ENCODE assay signal across 33 cellular contexts in genomic region chr12:116180448-116180847, GRCh38.
"Had no signal": no experiment of that assay in that cellular context is flagged by ENCODE, and none has a peak within 500 bp of the region (broad histone marks: within the 10 kb centered on the region; RNA-seq: fewer than 3 reads in every experiment).

No MANE protein-coding gene starts in this region.

- H3K27me3 Mint-ChIP-seq: activated B cell treated with CpG ODN at 0.5 μM for 24 hours; activated CD4-positive, alpha-beta memory T cell treated with anti-CD3 and anti-CD28 coated beads for 36 hours; activated CD4-positive, alpha-beta T cell treated with anti-CD3 and anti-CD28 coated beads, Interleukin-2, amount 10 ng/mL, durations not matched to agents 24 days and 14 days; activated CD8-positive, alpha-beta T cell treated with anti-CD3 and anti-CD28 coated beads for 36 hours; activated naive CD8-positive, alpha-beta T cell treated with anti-CD3 and anti-CD28 coated beads for 36 hours; activated T-helper 17 cell treated with anti-CD3 and anti-CD28 coated beads, Interleukin-2, amount 50 U/mL, for 72 hours had no signal

- H3K4me3 Mint-ChIP-seq: activated B cell treated with CpG ODN at 0.5 μM for 24 hours; activated CD4-positive, alpha-beta memory T cell treated with anti-CD3 and anti-CD28 coated beads for 36 hours; activated CD4-positive, alpha-beta T cell treated with anti-CD3 and anti-CD28 coated beads, Interleukin-2, amount 10 ng/mL, durations not matched to agents 24 days and 14 days; activated CD8-positive, alpha-beta T cell treated with anti-CD3 and anti-CD28 coated beads for 36 hours; activated naive CD4-positive, alpha-beta T cell treated with anti-CD3 and anti-CD28 coated beads for 36 hours; activated naive CD8-positive, alpha-beta T cell treated with anti-CD3 and anti-CD28 coated beads for 36 hours; activated T-cell treated with anti-CD3 and anti-CD28 coated beads, Interleukin-2, amount 50 U/mL, for 4 hours; activated T-cell treated with anti-CD3 and anti-CD28 coated beads, Interleukin-2, amount 50 U/mL, for 72 hours; activated T-helper 1 cell treated with anti-CD3 and anti-CD28 coated beads, Interleukin-12 subunit alpha, Interleukin-12 subunit beta, Interleukin-2, Interleukin-4 antibody, amounts not matched to agents 30 ng/mL and 10 ng/mL and 1 ng/mL, durations not matched to agents 14 hours and 24 hours and 36 hours; activated T-helper 17 cell treated with anti-CD3 and anti-CD28 coated beads, Interleukin-2, amount 50 U/mL, for 72 hours; T-helper 2 cell treated with Interferon-gamma antibody and Interleukin-4, amounts not matched to agents 5 μg/mL and 100 μg/mL, for 36 hours had no signal

- H3K27me3 ChIP-seq: adrenal gland, body of pancreas, brain microvascular endothelial cell, breast epithelium had no signal

- H3K36me3 Mint-ChIP-seq: activated CD4-positive, alpha-beta memory T cell treated with anti-CD3 and anti-CD28 coated beads for 36 hours; activated naive CD4-positive, alpha-beta T cell treated with anti-CD3 and anti-CD28 coated beads, Interleukin-2, amount 50 U/mL, for 72 hours had no signal

- H3K27ac Mint-ChIP-seq: activated B cell treated with CpG ODN at 0.5 μM for 24 hours; activated CD4-positive, alpha-beta memory T cell treated with anti-CD3 and anti-CD28 coated beads for 36 hours; activated CD4-positive, alpha-beta T cell treated with anti-CD3 and anti-CD28 coated beads, Interleukin-2, amount 10 ng/mL, durations not matched to agents 24 days and 14 days; activated CD8-positive, alpha-beta T cell treated with anti-CD3 and anti-CD28 coated beads for 36 hours; activated naive CD4-positive, alpha-beta T cell treated with anti-CD3 and anti-CD28 coated beads for 36 hours; activated naive CD4-positive, alpha-beta T cell treated with anti-CD3 and anti-CD28 coated beads, Interleukin-2, amount 50 U/mL, for 72 hours; activated naive CD8-positive, alpha-beta T cell treated with anti-CD3 and anti-CD28 coated beads for 36 hours; activated T-cell treated with anti-CD3 and anti-CD28 coated beads, Interleukin-2, amount 50 U/mL, for 72 hours; activated T-helper 1 cell treated with anti-CD3 and anti-CD28 coated beads, Interleukin-12 subunit alpha, Interleukin-12 subunit beta, Interleukin-2, Interleukin-4 antibody, amounts not matched to agents 30 ng/mL and 10 ng/mL and 1 ng/mL, durations not matched to agents 14 hours and 24 hours and 36 hours; activated T-helper 17 cell treated with anti-CD3 and anti-CD28 coated beads, Interleukin-2, amount 50 U/mL, for 72 hours; T-helper 2 cell treated with Interferon-gamma antibody and Interleukin-4, amounts not matched to agents 5 μg/mL and 100 μg/mL, for 36 hours had no signal

- H3K4me1 ChIP-seq: breast epithelium had no signal

- H3K27ac ChIP-seq: adrenal gland, body of pancreas, brain microvascular endothelial cell, breast epithelium, VCaP had no signal

- H3K4me3 ChIP-seq: adrenal gland, body of pancreas, breast epithelium had no signal

- H3K9me3 ChIP-seq: adrenal gland, body of pancreas, breast epithelium had no signal

- DNase-seq: activated B cell treated with CpG ODN at 0.5 μM for 24 hours; activated CD4-positive, alpha-beta memory T cell treated with anti-CD3 and anti-CD28 coated beads for 36 hours; activated CD4-positive, alpha-beta T cell treated with anti-CD3 and anti-CD28 coated beads for 4 hours; activated CD4-positive, alpha-beta T cell treated with anti-CD3 and anti-CD28 coated beads, Interleukin-2, amount 10 ng/mL, durations not matched to agents 24 days and 14 days; activated CD4-positive, alpha-beta T cell treated with anti-CD3 and anti-CD28 coated beads, Interleukin-2, amount 50 U/mL, for 1 hour; activated CD4-positive, alpha-beta T cell treated with anti-CD3 and anti-CD28 coated beads, Interleukin-2, amount 50 U/mL, for 4 hours; activated CD4-positive, CD25-positive, alpha-beta regulatory T cell treated with anti-CD3 and anti-CD28 coated beads, Interleukin-2, amount 50 U/mL, for 72 hours; activated CD8-positive, alpha-beta memory T cell treated with anti-CD3 and anti-CD28 coated beads, Interleukin-2, amount 50 U/mL, for 4 hours; activated CD8-positive, alpha-beta T cell treated with anti-CD3 and anti-CD28 coated beads for 36 hours; activated effector memory CD4-positive, alpha-beta T cell treated with anti-CD3 and anti-CD28 coated beads, Interleukin-2, amount 50 U/mL, for 16 hours; activated gamma-delta T cell treated with Interleukin-2 at 50 U/mL for 16 hours; activated naive CD4-positive, alpha-beta T cell; activated naive CD4-positive, alpha-beta T cell treated with anti-CD3 and anti-CD28 coated beads for 36 hours; activated naive CD4-positive, alpha-beta T cell treated with anti-CD3 and anti-CD28 coated beads, Interleukin-2, amount 50 U/mL, for 16 hours; activated naive CD8-positive, alpha-beta T cell treated with anti-CD3 and anti-CD28 coated beads for 36 hours; activated T-cell treated with anti-CD3 and anti-CD28 coated beads for 4 hours; activated T-cell treated with anti-CD3 and anti-CD28 coated beads, Interleukin-2, amount 50 U/mL, for 1 hour; activated T-cell treated with anti-CD3 and anti-CD28 coated beads, Interleukin-2, amount 50 U/mL, for 4 hours; activated T-cell treated with anti-CD3 and anti-CD28 coated beads, Interleukin-2, amount 50 U/mL, for 72 hours; adrenal gland; amniotic stem cell; aorta; body of pancreas; brain microvascular endothelial cell; central memory CD4-positive, alpha-beta T cell; T-helper 2 cell; T-helper 9 cell had no signal

- ATAC-seq: activated CD8-positive, alpha-beta T cell treated with anti-CD3 and anti-CD28 coated beads for 36 hours; activated naive CD4-positive, alpha-beta T cell treated with anti-CD3 and anti-CD28 coated beads, Interleukin-2, amount 50 U/mL, for 72 hours; activated T-cell treated with anti-CD3 and anti-CD28 coated beads, Interleukin-2, amount 50 U/mL, for 4 hours; activated T-cell treated with anti-CD3 and anti-CD28 coated beads, Interleukin-2, amount 50 U/mL, for 72 hours; activated T-helper 17 cell treated with anti-CD3 and anti-CD28 coated beads, Interleukin-2, amount 50 U/mL, for 72 hours; body of pancreas had no signal

- H3K36me3 ChIP-seq: adrenal gland, brain microvascular endothelial cell, breast epithelium had no signal
